8 cellular contexts compared by ENCODE assay signal in the genomic region with DNA sequence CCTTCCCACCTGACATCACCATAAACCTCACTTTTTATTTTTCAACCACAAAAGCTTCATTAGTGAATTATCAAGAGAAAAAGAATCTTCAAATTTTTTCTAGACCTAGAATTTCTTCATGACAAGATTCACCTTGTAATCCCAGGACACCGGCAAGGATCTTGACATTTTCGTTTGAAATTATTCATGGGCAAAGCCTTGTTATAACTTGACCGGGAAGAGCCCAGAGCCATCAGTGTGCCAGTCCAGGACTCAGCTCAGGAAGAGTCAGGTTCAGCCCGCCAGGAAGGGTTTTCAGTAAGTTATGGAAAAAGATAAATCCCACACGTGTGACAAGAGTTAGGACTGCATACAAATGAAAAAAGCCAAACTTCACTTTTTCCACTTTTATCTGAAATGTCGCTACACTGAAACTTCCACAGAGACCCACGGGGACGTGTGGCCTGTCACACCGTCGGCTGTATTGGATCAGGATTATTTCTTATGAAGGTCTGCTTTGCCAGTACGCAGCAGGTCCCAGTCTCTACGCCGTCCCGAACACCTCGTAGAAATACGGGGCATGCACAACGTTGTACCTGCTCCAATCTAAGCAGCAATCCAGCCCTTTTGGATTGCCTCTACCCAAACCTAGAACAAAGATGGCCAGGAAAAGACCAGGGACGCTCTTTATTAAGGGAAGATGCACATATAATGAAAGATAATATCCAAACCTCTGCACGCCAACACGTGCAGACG. TPM values are rescaled to one million over a fixed set of nuclear protein-coding genes. Genes with fewer than 3 reads are reported as not detected.
A peak's percentile ranks its signal among the peaks of the same experiment; 100 is the strongest.
DNase-seq lines count a peak whose midpoint lies in the region; ATAC-seq and TF ChIP-seq lines count a peak whose summit lies in the region.

No MANE protein-coding gene starts in this region.

- H3K36me3 ChIP-seq in smooth muscle cell (ENCODE audit: low read depth) = peaks cover 7% of the 10 kb centered on the region

- no peak for TF ChIP-seq CTCF in smooth muscle cell (IDR thresholded peaks at IDR 0.05; ENCODE audit: borderline replicate concordance, insufficient read depth, poor library complexity, severe bottlenecking)

- peaks cover 43% of the 10 kb centered on the region for H3F3A ChIP-seq in smooth muscle cell (ENCODE audit: low read depth)

- peak overlapping the region; percentile 90 for H3K9ac ChIP-seq in smooth muscle cell (ENCODE audit: low read depth)

- no peaks in the 10 kb centered on the region for H3K4me1 Mint-ChIP-seq in activated T-helper 17 cell treated with anti-CD3 and anti-CD28 coated beads, Interleukin-2, amount 50 U/mL, for 72 hours

- no peaks in the 10 kb centered on the region for H3K9me3 ChIP-seq in smooth muscle cell (replicated peaks; ENCODE audit: low read depth)

- no peaks in the 10 kb centered on the region for H3K9me3 Mint-ChIP-seq in activated T-helper 17 cell treated with anti-CD3 and anti-CD28 coated beads, Interleukin-2, amount 50 U/mL, for 72 hours

- peaks cover 70% of the 10 kb centered on the region for H3K79me2 ChIP-seq in smooth muscle cell (ENCODE audit: low read depth)

- H3K4me2 ChIP-seq in smooth muscle cell = peak overlapping the region; percentile 94

- H3K27me3 ChIP-seq in smooth muscle cell (ENCODE audit: low read depth) = no peaks in the 10 kb centered on the region

- H3K4me3 ChIP-seq in iPS-11a (ENCODE audit: low read depth, low read length) = peak overlapping the region; percentile 80
- peak overlapping the region; percentile 89 for H3K4me3 ChIP-seq in smooth muscle cell

- no peak overlapping the region for H2AFZ ChIP-seq in smooth muscle cell (ENCODE audit: low read depth)

- peaks cover 62% of the 10 kb centered on the region for H3K27me3 Mint-ChIP-seq in activated T-helper 17 cell treated with anti-CD3 and anti-CD28 coated beads, Interleukin-2, amount 50 U/mL, for 72 hours

- H3K27ac ChIP-seq in smooth muscle cell (ENCODE audit: low read depth) = peak overlapping the region; percentile 94

- no peaks in the 10 kb centered on the region for H3K36me3 Mint-ChIP-seq in activated T-helper 17 cell treated with anti-CD3 and anti-CD28 coated beads, Interleukin-2, amount 50 U/mL, for 72 hours (ENCODE audit: low read depth)

- DNase-seq in HT1080 (ENCODE audit: low read depth) (peak; percentile 32), smooth muscle cell (lab: John Stamatoyannopoulos, UW; ENCODE audit: unreplicated experiment) (no peak), D341Med (ENCODE audit: low spot score) (no peak), amniotic stem cell (lab: John Stamatoyannopoulos, UW) (no peak)

- ATAC-seq in activated T-helper 17 cell treated with anti-CD3 and anti-CD28 coated beads, Interleukin-2, amount 50 U/mL, for 72 hours (replicated peaks) = no peak
- ATAC-seq in GM18870 (IDR thresholded peaks at IDR 0.05; ENCODE audit: unreplicated experiment) (no peak), GM19351 (IDR thresholded peaks at IDR 0.05; ENCODE audit: unreplicated experiment) (no peak)

- peaks cover 59% of the 10 kb centered on the region for H4K20me1 ChIP-seq in smooth muscle cell (ENCODE audit: low read depth)

- H3K4me3 Mint-ChIP-seq in activated T-helper 17 cell treated with anti-CD3 and anti-CD28 coated beads, Interleukin-2, amount 50 U/mL, for 72 hours = peak overlapping the region; percentile 75

- 8% methylated on average over 21 of the region's 21 CpGs for WGBS in smooth muscle cell (ENCODE audit: low lambda C conversion rate)

- H3K4me1 ChIP-seq in smooth muscle cell (ENCODE audit: low read depth) = peaks cover 45% of the 10 kb centered on the region

- no peak overlapping the region for H3K27ac Mint-ChIP-seq in activated T-helper 17 cell treated with anti-CD3 and anti-CD28 coated beads, Interleukin-2, amount 50 U/mL, for 72 hours

RNA-seq across cellular contexts. Expression of a gene that starts 1.0 kb away (rescaled TPM):
- total RNA-seq in HT1080 (2014; rRNA removed; shearing (Covaris generic)) = 24.7 and 44.0 TPM in 2 replicates
- 19.5 and 21.8 TPM in 2 replicates for polyA plus RNA-seq in HT1080 (2015; cell fraction: cytosol; rRNA removed)
- 39.1 and 45.1 TPM in 2 replicates for polyA plus RNA-seq in HT1080 (2015; cell fraction: nucleus; rRNA removed)
- total RNA-seq in activated T-helper 17 cell treated with anti-CD3 and anti-CD28 coated beads, Interleukin-2, amount 50 U/mL, for 72 hours = not detected
- 287 and 367 TPM in 2 replicates for total RNA-seq in smooth muscle cell
- polyA plus RNA-seq in smooth muscle cell = 337 and 338 TPM in 2 replicates

Comparison
In these comparisons a context has a peak if more than half of its experiments do, and no peak if none do; other contexts are left out.
1. RNA of a gene that starts 1.0 kb away (total RNA-seq): 287 to 367 TPM in smooth muscle cell and 24.7 to 44.0 TPM in HT1080; not detected in activated T-helper 17 cell treated with anti-CD3 and anti-CD28 coated beads, Interleukin-2, amount 50 U/mL, for 72 hours; every median in the first group is over 10 times any median in the second.